Comparison of ENCODE assay signal across 9 cellular contexts in the genomic region with DNA sequence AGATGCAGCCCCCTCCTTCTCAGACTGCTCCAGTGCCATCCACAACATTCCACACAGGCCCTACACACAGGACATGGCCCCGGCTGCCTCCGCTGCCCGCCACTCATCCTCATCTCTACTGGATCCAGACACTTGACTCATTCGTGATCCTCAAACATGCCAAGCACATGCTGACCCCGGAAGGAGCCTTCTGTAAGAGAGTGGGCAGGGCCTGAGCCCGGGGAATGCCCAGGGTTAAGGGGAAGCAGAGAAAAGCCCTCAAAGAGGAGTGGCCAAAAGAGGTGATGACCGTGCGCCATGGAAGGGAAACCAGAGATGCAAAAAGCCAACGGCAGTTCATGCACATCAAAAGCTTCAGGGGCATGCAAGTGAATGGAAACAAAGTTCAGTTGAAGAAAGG. TPM values are rescaled to one million over a fixed set of nuclear protein-coding genes. Genes with fewer than 3 reads are reported as not detected.
A peak's percentile ranks its signal among the peaks of the same experiment; 100 is the strongest.
DNase-seq lines count a peak whose midpoint lies in the region; ATAC-seq and TF ChIP-seq lines count a peak whose summit lies in the region.
"Had no signal": no experiment of that assay in that cellular context is flagged by ENCODE, and none has a peak within 500 bp of the region (broad histone marks: within the 10 kb centered on the region; RNA-seq: fewer than 3 reads in every experiment).

No MANE protein-coding gene starts in this region.

- intact Hi-C loops in activated CD8-positive, alpha-beta T cell treated with anti-CD3 and anti-CD28 coated beads for 36 hours (cut with micrococcal nuclease): no loop called here
- intact Hi-C loops in posterior vena cava (cut with DNase I): no loop called here
- intact Hi-C loops in prostate gland (cut with DNase I): no loop called here

- no peak overlapping the region for H3K27ac ChIP-seq in prostate gland

- CTCF ChIA-PET in activated CD8-positive, alpha-beta T cell treated with anti-CD3 and anti-CD28 coated beads for 36 hours (lab: Charles Lee): no interaction called here

- H3K4me1 Mint-ChIP-seq in activated CD8-positive, alpha-beta T cell treated with anti-CD3 and anti-CD28 coated beads for 36 hours (ENCODE audit: low read depth): peaks cover 68% of the 10 kb centered on the region

- WGBS in prostate gland: 86% methylated on average over 8 of the region's 9 CpGs

- POLR2A ChIA-PET in activated CD8-positive, alpha-beta T cell treated with anti-CD3 and anti-CD28 coated beads for 36 hours (lab: Charles Lee): interaction anchor here (0.7 to 2.1 kb wide), 3 partner anchors 9 to 45 kb away, joined by 3 to 6 read pairs (median 3); no protein-coding TSS in a partner anchor

- DNase-seq in activated CD8-positive, alpha-beta T cell treated with anti-CD3 and anti-CD28 coated beads for 36 hours: peak; percentile 87
- peak; percentile 27 to 30 for DNase-seq in stimulated activated CD4-positive, alpha-beta T cell treated with anti-CD3 and anti-CD28 coated beads, Interleukin-15, amount 100 ng/mL, for 48 hours (ENCODE audit: low read depth in 2 of 2)
- no peak for DNase-seq in NCI-H1417 treated with DMSO at 0.1 percent for 48 hours (lab: John Stamatoyannopoulos, UW)
- DNase-seq in posterior vena cava (ENCODE audit: low spot score): no peak
- DNase-seq in prostate gland (ENCODE audit: low spot score): no peak
- no peak for DNase-seq in NCI-H524 (lab: John Stamatoyannopoulos, UW)

- H3K9me3 ChIP-seq in prostate gland: no peaks in the 10 kb centered on the region

- ATAC-seq in GM18861 (IDR thresholded peaks at IDR 0.05; ENCODE audit: unreplicated experiment) (peak; percentile 87), HG02870 (IDR thresholded peaks at IDR 0.05; ENCODE audit: unreplicated experiment) (peak; percentile 80)
- ATAC-seq in activated CD8-positive, alpha-beta T cell treated with anti-CD3 and anti-CD28 coated beads for 36 hours: peak; percentile 84

- no peak for TF ChIP-seq POLR2A in prostate gland (IDR thresholded peaks at IDR 0.05)

- no peak for TF ChIP-seq CTCF in activated CD8-positive, alpha-beta T cell treated with anti-CD3 and anti-CD28 coated beads for 36 hours (IDR thresholded peaks at IDR 0.05)
- no peak for TF ChIP-seq CTCF in prostate gland (IDR thresholded peaks at IDR 0.05)

- no peaks in the 10 kb centered on the region for H3K27me3 Mint-ChIP-seq in activated CD8-positive, alpha-beta T cell treated with anti-CD3 and anti-CD28 coated beads for 36 hours

- peak overlapping the region; percentile 89 for H3K27ac Mint-ChIP-seq in activated CD8-positive, alpha-beta T cell treated with anti-CD3 and anti-CD28 coated beads for 36 hours

- no peak overlapping the region for H3K4me3 ChIP-seq in prostate gland

- H3K27me3 ChIP-seq in prostate gland (replicated peaks; ENCODE audit: insufficient read depth): no peaks in the 10 kb centered on the region

- peak overlapping the region; percentile 62 for H3K4me3 Mint-ChIP-seq in activated CD8-positive, alpha-beta T cell treated with anti-CD3 and anti-CD28 coated beads for 36 hours
- H3K4me3 Mint-ChIP-seq: brain had no signal

- H3K36me3 ChIP-seq in prostate gland: no peaks in the 10 kb centered on the region

- H3K4me1 ChIP-seq in prostate gland (replicated peaks): no peaks in the 10 kb centered on the region

- H3K36me3 Mint-ChIP-seq in activated CD8-positive, alpha-beta T cell treated with anti-CD3 and anti-CD28 coated beads for 36 hours (ENCODE audit: low read depth): peaks cover 83% of the 10 kb centered on the region

- H3K9me3 Mint-ChIP-seq in activated CD8-positive, alpha-beta T cell treated with anti-CD3 and anti-CD28 coated beads for 36 hours: no peaks in the 10 kb centered on the region

RNA-seq across cellular contexts. Expression of a gene that starts 46.1 kb away (rescaled TPM):
- total RNA-seq in activated CD8-positive, alpha-beta T cell treated with anti-CD3 and anti-CD28 coated beads for 36 hours: 100 to 1,000 TPM; 113 to 125 TPM
- total RNA-seq in posterior vena cava (100 to 1,000 TPM in 1 of 2 donors, 10 to 100 TPM in 1; 72.2 to 102 TPM), prostate gland (10 to 100 TPM in 1 of 2 donors, 1 to 10 TPM in 1; 7.4 to 16.1 TPM)

Comparison
In these comparisons a context has a peak if more than half of its experiments do, and no peak if none do; other contexts are left out.
1. DNase-seq: peak in activated CD8-positive, alpha-beta T cell treated with anti-CD3 and anti-CD28 coated beads for 36 hours (single experiment) and stimulated activated CD4-positive, alpha-beta T cell treated with anti-CD3 and anti-CD28 coated beads, Interleukin-15, amount 100 ng/mL, for 48 hours (2 of 2); none in NCI-H1417 treated with DMSO at 0.1 percent for 48 hours (single experiment), posterior vena cava (single experiment), prostate gland (single experiment) and NCI-H524 (0 of 2).
2. RNA of a gene that starts 46.1 kb away (total RNA-seq): 113 to 125 TPM in activated CD8-positive, alpha-beta T cell treated with anti-CD3 and anti-CD28 coated beads for 36 hours and 72.2 to 102 TPM in posterior vena cava; 7.4 to 16.1 TPM in prostate gland; every median in the first group is over 4 times any median in the second.
3. Peak in every context shown above with its lines, with median percentiles within 50 percentile points of each other: ATAC-seq.